ENCODE assay signal across 27 cellular contexts in genomic region chr1:203146042-203146369, GRCh38. TPM values are rescaled to one million over a fixed set of nuclear protein-coding genes. Genes with fewer than 3 reads are reported as not detected.
DNase-seq lines count a peak whose midpoint lies in the region; FAIRE-seq and TF ChIP-seq lines count a peak whose summit lies in the region.
"Had no signal": no experiment of that assay in that cellular context is flagged by ENCODE, and none has a peak within 500 bp of the region (broad histone marks: within the 10 kb centered on the region; RNA-seq: fewer than 3 reads in every experiment).

No MANE protein-coding gene starts in this region.

- peak overlapping the region in 1 of 11 experiments; percentile 35; a peak in 1 of 22 replicates for H3K9ac ChIP-seq in BLaER1 treated with 17β-estradiol and CSF1 and Interleukin-3, amounts not matched to agents 10 nM and 100 nM
- H3K9ac ChIP-seq in mesenchymal stem cell (ENCODE audit: low read length), result no peak overlapping the region
- H3K9ac ChIP-seq in subcutaneous abdominal adipose tissue (ENCODE audit: low read length in 5 of 5), result no peak overlapping the region
- H3K9ac ChIP-seq: GM23248 had no signal

- H3K4me1 ChIP-seq in BLaER1 treated with 17β-estradiol and CSF1 and Interleukin-3, amounts not matched to agents 10 nM and 100 nM, result peaks cover 47 to 100% (median 98%) of the 10 kb centered on the region in 10 experiments
- peaks cover 52% of the 10 kb centered on the region for H3K4me1 ChIP-seq in mesenchymal stem cell (ENCODE audit: control insufficient read depth, insufficient read depth, low read depth, low read length)
- H3K4me1 ChIP-seq in subcutaneous abdominal adipose tissue (ENCODE audit: control insufficient read depth in 5 of 5, insufficient read depth in 5 of 5, low read length in 5 of 5), result peaks cover 0 to 58% (median 17%) of the 10 kb centered on the region in 5 donors

- H3K23ac ChIP-seq in mesenchymal stem cell (ENCODE audit: low read length in 2 of 2), result no peak overlapping the region

- peak overlapping the region; percentile 8 for H2AK5ac ChIP-seq in mesenchymal stem cell (ENCODE audit: low read length, severe bottlenecking)

- peaks cover 0 to 5% (median 0%) of the 10 kb centered on the region in 11 experiments; a peak in 1 of 22 replicates for H3K9me3 ChIP-seq in BLaER1 treated with 17β-estradiol and CSF1 and Interleukin-3, amounts not matched to agents 10 nM and 100 nM (replicated peaks in 1 of 11)
- H3K9me3 ChIP-seq in mesenchymal stem cell (ENCODE audit: control insufficient read depth, low read length) (no peaks in the 10 kb centered on the region), subcutaneous abdominal adipose tissue (ENCODE audit: control insufficient read depth in 5 of 5, low read length in 5 of 5) (no peaks in the 10 kb centered on the region), MG63 (no peaks in the 10 kb centered on the region)
- H3K9me3 ChIP-seq: HAP-1, SJCRH30 had no signal

- H2BK120ac ChIP-seq in mesenchymal stem cell (ENCODE audit: low read depth, low read length), result no peak overlapping the region

- H3K27ac ChIP-seq in BLaER1 treated with 17β-estradiol and CSF1 and Interleukin-3, amounts not matched to agents 10 nM and 100 nM, result 0 out of 22 replicates have a peak overlapping the region, but pooled peaks of 1 of the 11 experiments have one; percentile 22
- peak overlapping the region; percentile 82 for H3K27ac ChIP-seq in caudate nucleus (ENCODE audit: low read depth, low read length)
- no peak overlapping the region for H3K27ac ChIP-seq in mesenchymal stem cell (ENCODE audit: low read length, poor library complexity, severe bottlenecking)
- H3K27ac ChIP-seq in subcutaneous abdominal adipose tissue (ENCODE audit: low read depth, low read length), result peak overlapping the region; percentile 6
- H3K27ac ChIP-seq: GM23248, SJCRH30 had no signal

- H3K4me2 ChIP-seq in BLaER1 treated with 17β-estradiol and CSF1 and Interleukin-3, amounts not matched to agents 10 nM and 100 nM, result peak overlapping the region; percentile 47 to 93 (median 69)
- no peak overlapping the region for H3K4me2 ChIP-seq in mesenchymal stem cell (ENCODE audit: low read length, poor library complexity, severe bottlenecking)

- TF ChIP-seq POLR2A in erythroblast (IDR thresholded peaks at IDR 0.05; ENCODE audit: low read length), result no peak

- 100% methylated on average over 1 of the region's 2 CpGs for WGBS in mesenchymal stem cell

- peaks cover 33% of the 10 kb centered on the region for H3K79me1 ChIP-seq in mesenchymal stem cell (replicated peaks; ENCODE audit: low read length, poor library complexity, severe bottlenecking)

- peak overlapping the region; percentile 52 for H4K91ac ChIP-seq in mesenchymal stem cell (ENCODE audit: low read length)

- no peak for FAIRE-seq in HTR-8/SVneo (lab: Jason Lieb, UNC)
- FAIRE-seq: A204.1, GM18507 had no signal

- H2AFZ ChIP-seq in mesenchymal stem cell (ENCODE audit: low read depth, low read length), result no peak overlapping the region
- H2AFZ ChIP-seq: GM23248 had no signal

- no peak for DNase-seq in caudate nucleus (lab: John Stamatoyannopoulos, UW)
- no peak for DNase-seq in mesenchymal stem cell
- DNase-seq in erythroblast (lab: John Stamatoyannopoulos, UW), result no peak
- DNase-seq in MG63, result no peak
- DNase-seq in HTR-8/SVneo (ENCODE audit: insufficient read length, low spot score), result no peak
- DNase-seq: CD4-positive, alpha-beta memory T cell; COR-L47; DMS53; GM23248; KBM-7; NCI-H1105 treated with DMSO at 0.1 percent for 48 hours; NCI-H2029; NCI-H446; NCI-H524 treated with DMSO at 0.1 percent for 48 hours; NCI-H82; NK-92 treated with Interleukin-12 subunit alpha and Interleukin-12 subunit beta, amount 100 ng/mL, for 24 hours; PC-3; SJCRH30 had no signal

- no peak overlapping the region for H4K8ac ChIP-seq in mesenchymal stem cell (ENCODE audit: low read length)

- H3K27me3 ChIP-seq in BLaER1 treated with 17β-estradiol and CSF1 and Interleukin-3, amounts not matched to agents 10 nM and 100 nM, result 0 out of 22 replicates have a peak, but pooled peaks cover 0 to 5% (median 0%) of the 10 kb centered on the region in 11 experiments
- H3K27me3 ChIP-seq in mesenchymal stem cell (ENCODE audit: control insufficient read depth in 1 of 2, insufficient read depth in 1 of 2, low read length in 2 of 2), result no peaks in the 10 kb centered on the region
- peaks cover 0 to 2% (median 0%) of the 10 kb centered on the region in 5 donors for H3K27me3 ChIP-seq in subcutaneous abdominal adipose tissue (ENCODE audit: control insufficient read depth in 5 of 5, insufficient read depth in 4 of 5, low read length in 5 of 5)
- no peaks in the 10 kb centered on the region for H3K27me3 ChIP-seq in MG63
- H3K27me3 ChIP-seq: SJCRH30 had no signal

- no peak overlapping the region for H3K18ac ChIP-seq in mesenchymal stem cell (ENCODE audit: low read depth in 1 of 2, low read length in 2 of 2)

- H4K20me1 ChIP-seq in BLaER1 treated with 17β-estradiol and CSF1 and Interleukin-3, amounts not matched to agents 10 nM and 100 nM, result no peaks in the 10 kb centered on the region

- no peak overlapping the region for H3K4me3 ChIP-seq in BLaER1 treated with 17β-estradiol and CSF1 and Interleukin-3, amounts not matched to agents 10 nM and 100 nM
- H3K4me3 ChIP-seq in mesenchymal stem cell (ENCODE audit: insufficient read depth in 1 of 2, low read depth in 1 of 2, low read length in 2 of 2) (no peak overlapping the region), subcutaneous abdominal adipose tissue (ENCODE audit: low read depth in 1 of 5, low read length in 5 of 5) (no peak overlapping the region), MG63 (no peak overlapping the region)
- H3K4me3 ChIP-seq: GM23248, HAP-1, SJCRH30 had no signal

- no peak overlapping the region for H2BK12ac ChIP-seq in mesenchymal stem cell (ENCODE audit: low read length in 2 of 2)

- H3K14ac ChIP-seq in mesenchymal stem cell (ENCODE audit: low read length in 2 of 2), result no peak overlapping the region

- H3K36me3 ChIP-seq in BLaER1 treated with 17β-estradiol and CSF1 and Interleukin-3, amounts not matched to agents 10 nM and 100 nM, result no peaks in the 10 kb centered on the region
- H3K36me3 ChIP-seq in mesenchymal stem cell (ENCODE audit: control insufficient read depth in 1 of 2, insufficient read depth in 2 of 2, low read depth in 1 of 2, low read length in 2 of 2), result peaks cover 16 to 36% of the 10 kb centered on the region in 2 experiments
- H3K36me3 ChIP-seq in subcutaneous abdominal adipose tissue (ENCODE audit: control insufficient read depth in 5 of 5, insufficient read depth in 5 of 5, low read length in 5 of 5), result no peaks in the 10 kb centered on the region
- H3K36me3 ChIP-seq in MG63, result no peaks in the 10 kb centered on the region
- H3K36me3 ChIP-seq: HAP-1 had no signal

- H2BK5ac ChIP-seq in mesenchymal stem cell (ENCODE audit: low read depth, low read length, poor library complexity, severe bottlenecking), result no peak overlapping the region

- H2BK15ac ChIP-seq in mesenchymal stem cell (ENCODE audit: low read depth, poor library complexity, severe bottlenecking), result no peak overlapping the region

- no peak overlapping the region for H3K4ac ChIP-seq in mesenchymal stem cell (ENCODE audit: low read depth in 1 of 2, low read length in 2 of 2)

RNA-seq across cellular contexts. Expression of gene ADORA1, which starts 18.5 kb away (rescaled TPM):
- 8.4 TPM for polyA plus RNA-seq in mesenchymal stem cell (2013, experiment 1 of 2)
- polyA plus RNA-seq in mesenchymal stem cell (2013, experiment 2 of 2), result 9.3 TPM
- 0.94 and 1.5 TPM in 2 replicates for total RNA-seq in MG63 (2014; rRNA removed; shearing (Covaris generic); ENCODE audit: low replicate concordance)
- total RNA-seq: CD4-positive, alpha-beta memory T cell had no signal

RNA-seq across cellular contexts. Expression of gene MYBPH, which starts 29.6 kb away (rescaled TPM):
- 0.58 TPM for polyA plus RNA-seq in mesenchymal stem cell (2013, experiment 1 of 2)
- 0.75 TPM for polyA plus RNA-seq in mesenchymal stem cell (2013, experiment 2 of 2)
- total RNA-seq in MG63 (2014; rRNA removed; shearing (Covaris generic); ENCODE audit: low replicate concordance), result not detected in 2 replicates
- total RNA-seq: CD4-positive, alpha-beta memory T cell; Daoy; HT1080; MCF 10A; PC-3; Right ventricle myocardium inferior had no signal
- polyA plus RNA-seq: CD4-positive, alpha-beta memory T cell had no signal

RNA-seq across cellular contexts. Expression of gene CHI3L1, which starts 40.5 kb away (rescaled TPM):
- polyA plus RNA-seq in mesenchymal stem cell (2013, experiment 1 of 2), result 2.1 TPM
- 2.4 TPM for polyA plus RNA-seq in mesenchymal stem cell (2013, experiment 2 of 2)
- 3.5 and 4.8 TPM in 2 replicates for total RNA-seq in MG63 (2014; rRNA removed; shearing (Covaris generic); ENCODE audit: low replicate concordance)
- total RNA-seq: Daoy, PC-3, SJCRH30 had no signal
- polyA plus RNA-seq: CD4-positive, alpha-beta memory T cell had no signal
